Comparison of ENCODE assay signal across 1 cellular context in the genomic region with DNA sequence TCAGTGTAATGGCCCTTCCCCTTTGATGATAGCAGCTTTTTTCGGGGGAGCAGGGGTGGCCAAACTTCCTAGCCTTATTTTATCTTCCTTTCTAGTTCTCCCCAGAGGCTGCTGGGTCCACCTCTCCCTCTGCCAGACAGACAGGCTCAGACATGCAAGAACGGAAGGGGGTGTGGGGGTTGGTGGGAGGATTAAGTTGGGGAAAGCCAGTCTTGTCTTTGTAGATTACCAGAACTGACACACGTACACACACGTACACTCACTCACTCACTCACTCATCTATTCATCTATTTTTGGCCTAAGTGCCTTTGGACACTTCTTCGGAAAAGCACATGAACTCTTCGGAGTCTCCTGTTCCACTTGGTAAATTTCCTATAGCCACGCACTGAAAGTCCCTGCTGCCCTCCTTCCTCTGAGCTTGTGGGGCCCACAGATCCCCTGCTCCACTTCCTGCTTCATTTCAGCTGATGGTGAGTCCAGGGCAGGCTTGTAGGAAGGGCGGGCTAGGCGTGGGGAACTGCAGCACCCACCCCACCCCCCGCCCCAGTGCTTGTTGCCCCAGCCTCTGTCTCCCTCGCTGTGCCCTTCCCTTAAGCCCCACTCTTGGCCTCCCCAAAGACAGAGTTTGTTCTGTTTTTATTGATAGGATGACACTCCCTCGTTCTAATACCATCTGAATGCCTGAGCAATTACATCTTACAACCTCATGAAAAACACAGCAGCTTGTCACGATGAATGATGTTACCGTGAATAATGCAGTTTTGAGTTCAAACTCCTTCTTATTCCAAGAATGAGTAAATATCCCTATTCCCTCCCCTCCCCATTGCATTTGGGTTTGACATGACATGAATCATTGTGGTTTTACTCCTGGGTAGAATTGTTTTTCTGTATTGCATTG.
TF ChIP-seq lines count a peak whose summit lies in the region.

No MANE protein-coding gene starts in this region.

TF ChIP-seq in HCT116, 20 proteins besides CTCF, POLR2A, EP300 and RAD21 (continued from another document):
- TF ChIP-seq, protein P1, sequence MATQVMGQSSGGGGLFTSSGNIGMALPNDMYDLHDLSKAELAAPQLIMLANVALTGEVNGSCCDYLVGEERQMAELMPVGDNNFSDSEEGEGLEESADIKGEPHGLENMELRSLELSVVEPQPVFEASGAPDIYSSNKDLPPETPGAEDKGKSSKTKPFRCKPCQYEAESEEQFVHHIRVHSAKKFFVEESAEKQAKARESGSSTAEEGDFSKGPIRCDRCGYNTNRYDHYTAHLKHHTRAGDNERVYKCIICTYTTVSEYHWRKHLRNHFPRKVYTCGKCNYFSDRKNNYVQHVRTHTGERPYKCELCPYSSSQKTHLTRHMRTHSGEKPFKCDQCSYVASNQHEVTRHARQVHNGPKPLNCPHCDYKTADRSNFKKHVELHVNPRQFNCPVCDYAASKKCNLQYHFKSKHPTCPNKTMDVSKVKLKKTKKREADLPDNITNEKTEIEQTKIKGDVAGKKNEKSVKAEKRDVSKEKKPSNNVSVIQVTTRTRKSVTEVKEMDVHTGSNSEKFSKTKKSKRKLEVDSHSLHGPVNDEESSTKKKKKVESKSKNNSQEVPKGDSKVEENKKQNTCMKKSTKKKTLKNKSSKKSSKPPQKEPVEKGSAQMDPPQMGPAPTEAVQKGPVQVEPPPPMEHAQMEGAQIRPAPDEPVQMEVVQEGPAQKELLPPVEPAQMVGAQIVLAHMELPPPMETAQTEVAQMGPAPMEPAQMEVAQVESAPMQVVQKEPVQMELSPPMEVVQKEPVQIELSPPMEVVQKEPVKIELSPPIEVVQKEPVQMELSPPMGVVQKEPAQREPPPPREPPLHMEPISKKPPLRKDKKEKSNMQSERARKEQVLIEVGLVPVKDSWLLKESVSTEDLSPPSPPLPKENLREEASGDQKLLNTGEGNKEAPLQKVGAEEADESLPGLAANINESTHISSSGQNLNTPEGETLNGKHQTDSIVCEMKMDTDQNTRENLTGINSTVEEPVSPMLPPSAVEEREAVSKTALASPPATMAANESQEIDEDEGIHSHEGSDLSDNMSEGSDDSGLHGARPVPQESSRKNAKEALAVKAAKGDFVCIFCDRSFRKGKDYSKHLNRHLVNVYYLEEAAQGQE (IDR thresholded peaks at IDR 0.05; ENCODE audit: low read depth): no peak
- TF ChIP-seq ELF1 (IDR thresholded peaks at IDR 0.05; ENCODE audit: borderline replicate concordance, low read depth): no peak
- TF ChIP-seq, protein P2, sequence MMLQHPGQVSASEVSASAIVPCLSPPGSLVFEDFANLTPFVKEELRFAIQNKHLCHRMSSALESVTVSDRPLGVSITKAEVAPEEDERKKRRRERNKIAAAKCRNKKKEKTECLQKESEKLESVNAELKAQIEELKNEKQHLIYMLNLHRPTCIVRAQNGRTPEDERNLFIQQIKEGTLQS (IDR thresholded peaks at IDR 0.05): no peak
- TF ChIP-seq YY1 (IDR thresholded peaks at IDR 0.05; ENCODE audit: extremely low read depth, insufficient replicate concordance, low read depth, low read length): no peak
- TF ChIP-seq, protein P3, sequence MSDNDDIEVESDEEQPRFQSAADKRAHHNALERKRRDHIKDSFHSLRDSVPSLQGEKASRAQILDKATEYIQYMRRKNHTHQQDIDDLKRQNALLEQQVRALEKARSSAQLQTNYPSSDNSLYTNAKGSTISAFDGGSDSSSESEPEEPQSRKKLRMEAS (IDR thresholded peaks at IDR 0.05): no peak; the same call in 1 of the 2 replicates
- TF ChIP-seq SIN3A (IDR thresholded peaks at IDR 0.05; ENCODE audit: low read depth): no peak
- 0 out of 2 replicates have a peak, but pooled peaks have one; percentile 18 for TF ChIP-seq SP1 (IDR thresholded peaks at IDR 0.05; ENCODE audit: low read depth)
- TF ChIP-seq CBX3 (IDR thresholded peaks at IDR 0.05; ENCODE audit: low read depth): no peak
- TF ChIP-seq JUND (IDR thresholded peaks at IDR 0.05): 0 out of 2 replicates have a peak, but pooled peaks have one; percentile 26
- TF ChIP-seq POLR2AphosphoS5 (IDR thresholded peaks at IDR 0.05; ENCODE audit: low read depth, low read length): no peak
- TF ChIP-seq, protein P4, sequence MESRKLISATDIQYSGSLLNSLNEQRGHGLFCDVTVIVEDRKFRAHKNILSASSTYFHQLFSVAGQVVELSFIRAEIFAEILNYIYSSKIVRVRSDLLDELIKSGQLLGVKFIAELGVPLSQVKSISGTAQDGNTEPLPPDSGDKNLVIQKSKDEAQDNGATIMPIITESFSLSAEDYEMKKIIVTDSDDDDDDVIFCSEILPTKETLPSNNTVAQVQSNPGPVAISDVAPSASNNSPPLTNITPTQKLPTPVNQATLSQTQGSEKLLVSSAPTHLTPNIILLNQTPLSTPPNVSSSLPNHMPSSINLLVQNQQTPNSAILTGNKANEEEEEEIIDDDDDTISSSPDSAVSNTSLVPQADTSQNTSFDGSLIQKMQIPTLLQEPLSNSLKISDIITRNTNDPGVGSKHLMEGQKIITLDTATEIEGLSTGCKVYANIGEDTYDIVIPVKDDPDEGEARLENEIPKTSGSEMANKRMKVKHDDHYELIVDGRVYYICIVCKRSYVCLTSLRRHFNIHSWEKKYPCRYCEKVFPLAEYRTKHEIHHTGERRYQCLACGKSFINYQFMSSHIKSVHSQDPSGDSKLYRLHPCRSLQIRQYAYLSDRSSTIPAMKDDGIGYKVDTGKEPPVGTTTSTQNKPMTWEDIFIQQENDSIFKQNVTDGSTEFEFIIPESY (IDR thresholded peaks at IDR 0.05; ENCODE audit: extremely low read depth, insufficient replicate concordance, low read length): no peak
- TF ChIP-seq EGR1 (IDR thresholded peaks at IDR 0.05; ENCODE audit: low read depth): no peak
- TF ChIP-seq FOSL1 (IDR thresholded peaks at IDR 0.05; ENCODE audit: low read depth): peak; percentile 41; the same call in 1 of the 2 replicates
- TF ChIP-seq ZFX (IDR thresholded peaks at IDR 0.05): no peak
- TF ChIP-seq TCF7L2 (IDR thresholded peaks at IDR 0.05; ENCODE audit: borderline replicate concordance, extremely low read depth, insufficient read depth, insufficient read length): no peak
- no peak for TF ChIP-seq SRF (IDR thresholded peaks at IDR 0.05; ENCODE audit: low read depth)
- TF ChIP-seq EZH2phosphoT487 (IDR thresholded peaks at IDR 0.05; ENCODE audit: borderline replicate concordance): no peak
